ENCODE assay signal across 26 cellular contexts in genomic region chrY:9124623-9125022, GRCh38.
"Had no signal": no experiment of that assay in that cellular context is flagged by ENCODE, and none has a peak within 500 bp of the region (broad histone marks: within the 10 kb centered on the region; RNA-seq: fewer than 3 reads in every experiment).

No MANE protein-coding gene starts in this region.

- H3K4me3 ChIP-seq: adrenal gland, body of pancreas, colonic mucosa had no signal

- H3K9me3 ChIP-seq: adrenal gland, body of pancreas, colonic mucosa had no signal

- DNase-seq: activated B cell treated with CpG ODN at 0.5 μM for 24 hours; activated CD4-positive, alpha-beta T cell treated with anti-CD3 and anti-CD28 coated beads for 48 hours; activated CD4-positive, alpha-beta T cell treated with anti-CD3 and anti-CD28 coated beads, Interleukin-2, amount 50 U/mL, for 1 hour; activated CD4-positive, alpha-beta T cell treated with anti-CD3 and anti-CD28 coated beads, Interleukin-2, amount 50 U/mL, for 48 hours; activated CD8-positive, alpha-beta memory T cell treated with anti-CD3 and anti-CD28 coated beads for 24 hours; activated CD8-positive, alpha-beta T cell treated with anti-CD3 and anti-CD28 coated beads for 36 hours; activated effector memory CD4-positive, alpha-beta T cell treated with anti-CD3 and anti-CD28 coated beads, Interleukin-2, amount 50 U/mL, for 16 hours; activated naive CD4-positive, alpha-beta T cell treated with anti-CD3 and anti-CD28 coated beads for 36 hours; activated naive CD8-positive, alpha-beta T cell treated with anti-CD3 and anti-CD28 coated beads for 36 hours; activated naive CD8-positive, alpha-beta T cell treated with anti-CD3 and anti-CD28 coated beads, Interleukin-2, amount 50 U/mL, for 24 hours; activated T-cell treated with anti-CD3 and anti-CD28 coated beads, Interleukin-2, amount 50 U/mL, for 48 hours; adrenal gland; amygdala; aorta; body of pancreas; caudate nucleus; colonic mucosa; effector CD8-positive, alpha-beta T cell; foreskin fibroblast; head of caudate nucleus; hippocampal formation; T1000; WERI-Rb-1 had no signal

- H3K27ac ChIP-seq: adrenal gland, body of pancreas, colonic mucosa, epithelial cell of prostate, WERI-Rb-1 had no signal

- H3K36me3 ChIP-seq: adrenal gland, colonic mucosa, WERI-Rb-1 had no signal

- H3K4me1 ChIP-seq: adrenal gland, body of pancreas, colonic mucosa had no signal

- ATAC-seq: activated CD4-positive, CD25-positive, alpha-beta regulatory T cell treated with anti-CD3 and anti-CD28 coated beads, Interleukin-2, amount 50 U/mL, for 24 hours; activated CD8-positive, alpha-beta T cell treated with anti-CD3 and anti-CD28 coated beads for 36 hours; activated naive CD8-positive, alpha-beta T cell treated with anti-CD3 and anti-CD28 coated beads, Interleukin-2, amount 50 U/mL, for 24 hours; body of pancreas; esophagus mucosa had no signal

- H3K27me3 ChIP-seq: adrenal gland, body of pancreas, colonic mucosa had no signal
